In genomic region chr9:133214276-133214675, GRCh38 we compare ENCODE assay signal across 10 cellular contexts. TPM values are rescaled to one million over a fixed set of nuclear protein-coding genes. Genes with fewer than 3 reads are reported as not detected.
"Had no signal": no experiment of that assay in that cellular context is flagged by ENCODE, and none has a peak within 500 bp of the region (broad histone marks: within the 10 kb centered on the region; RNA-seq: fewer than 3 reads in every experiment).

No MANE protein-coding gene starts in this region.

RNA-seq across cellular contexts. Expression of gene OBP2B, which starts 5.2 kb away (rescaled TPM):
- total RNA-seq: aorta, cerebellum, esophagus mucosa, left ventricle myocardium inferior, mucosa of descending colon, neural crest cell, osteoblast, progenitor cell of endocrine pancreas, right atrium auricular region, transverse colon had no signal
- polyA plus RNA-seq: aorta had no signal
